2 cellular contexts compared by ENCODE assay signal in the genomic region with DNA sequence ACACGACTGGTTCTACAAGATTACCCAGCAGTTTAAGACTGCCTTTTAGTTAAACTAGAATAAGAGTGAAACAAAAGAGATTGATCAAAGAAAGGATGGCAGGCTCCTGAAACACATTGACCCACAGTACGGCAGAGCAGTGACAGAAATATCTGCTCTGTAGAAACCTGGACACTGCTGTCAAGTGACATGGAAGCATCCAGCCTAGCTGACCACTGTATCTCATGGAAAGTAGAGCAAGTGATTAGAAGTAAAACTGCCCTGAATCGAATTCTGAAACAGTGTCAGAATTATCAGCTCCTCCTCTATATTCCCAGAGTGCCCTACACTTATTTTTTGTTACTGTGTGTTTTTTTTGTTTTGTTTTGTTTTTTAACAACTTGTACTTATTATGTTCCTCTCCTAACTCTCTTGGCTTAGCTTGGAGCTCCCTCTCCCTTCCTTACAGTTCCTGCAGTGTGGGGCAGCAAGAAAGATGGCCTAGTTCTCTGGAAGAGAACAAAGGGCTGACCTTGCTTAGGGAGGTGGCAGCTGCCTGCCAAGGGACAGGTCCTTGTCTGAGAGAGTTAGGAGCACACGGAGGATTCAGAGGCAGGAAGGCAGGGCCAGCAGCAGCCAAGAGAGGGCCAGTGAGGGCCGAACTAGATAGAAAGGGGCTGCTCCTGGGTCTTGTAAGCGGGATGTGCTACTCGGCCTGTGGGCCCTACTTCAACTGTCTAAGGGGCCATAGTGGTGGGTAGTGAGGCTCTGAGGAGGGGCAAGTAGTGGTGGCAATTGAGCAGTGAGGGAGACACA.
TF ChIP-seq lines count a peak whose summit lies in the region.

No MANE protein-coding gene starts in this region.

TF ChIP-seq in HEK293, 187 proteins besides CTCF, POLR2A, EP300 and RAD21:
- no peak for TF ChIP-seq ZNF2 (tag by site-specific recombination; IDR thresholded peaks at IDR 0.05)
- TF ChIP-seq, protein P1, sequence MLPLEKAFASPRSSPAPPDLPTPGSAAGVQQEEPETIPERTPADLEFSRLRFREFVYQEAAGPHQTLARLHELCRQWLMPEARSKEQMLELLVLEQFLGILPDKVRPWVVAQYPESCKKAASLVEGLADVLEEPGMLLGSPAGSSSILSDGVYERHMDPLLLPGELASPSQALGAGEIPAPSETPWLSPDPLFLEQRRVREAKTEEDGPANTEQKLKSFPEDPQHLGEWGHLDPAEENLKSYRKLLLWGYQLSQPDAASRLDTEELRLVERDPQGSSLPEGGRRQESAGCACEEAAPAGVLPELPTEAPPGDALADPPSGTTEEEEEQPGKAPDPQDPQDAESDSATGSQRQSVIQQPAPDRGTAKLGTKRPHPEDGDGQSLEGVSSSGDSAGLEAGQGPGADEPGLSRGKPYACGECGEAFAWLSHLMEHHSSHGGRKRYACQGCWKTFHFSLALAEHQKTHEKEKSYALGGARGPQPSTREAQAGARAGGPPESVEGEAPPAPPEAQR (tag by site-specific recombination; IDR thresholded peaks at IDR 0.05): no peak
- TF ChIP-seq ZBTB20 (tag by site-specific recombination; IDR thresholded peaks at IDR 0.05): no peak
- TF ChIP-seq ZBTB44 (tag by site-specific recombination; IDR thresholded peaks at IDR 0.05): no peak
- no peak for TF ChIP-seq ZNF571 (tag by site-specific recombination; IDR thresholded peaks at IDR 0.05)
- peak; percentile 18; the same call in 1 of the 2 replicates for TF ChIP-seq ZNF654 (tag by site-specific recombination; IDR thresholded peaks at IDR 0.05; ENCODE audit: low read depth)
- TF ChIP-seq, protein P2, sequence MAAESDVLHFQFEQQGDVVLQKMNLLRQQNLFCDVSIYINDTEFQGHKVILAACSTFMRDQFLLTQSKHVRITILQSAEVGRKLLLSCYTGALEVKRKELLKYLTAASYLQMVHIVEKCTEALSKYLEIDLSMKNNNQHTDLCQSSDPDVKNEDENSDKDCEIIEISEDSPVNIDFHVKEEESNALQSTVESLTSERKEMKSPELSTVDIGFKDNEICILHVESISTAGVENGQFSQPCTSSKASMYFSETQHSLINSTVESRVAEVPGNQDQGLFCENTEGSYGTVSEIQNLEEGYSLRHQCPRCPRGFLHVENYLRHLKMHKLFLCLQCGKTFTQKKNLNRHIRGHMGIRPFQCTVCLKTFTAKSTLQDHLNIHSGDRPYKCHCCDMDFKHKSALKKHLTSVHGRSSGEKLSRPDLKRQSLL (tag by site-specific recombination; IDR thresholded peaks at IDR 0.05): no peak

TF ChIP-seq in K562, 482 proteins besides CTCF, POLR2A, EP300 and RAD21:
- TF ChIP-seq ATF2 (CRISPR knock-in tag; IDR thresholded peaks at IDR 0.05): no peak
- TF ChIP-seq, protein P3, sequence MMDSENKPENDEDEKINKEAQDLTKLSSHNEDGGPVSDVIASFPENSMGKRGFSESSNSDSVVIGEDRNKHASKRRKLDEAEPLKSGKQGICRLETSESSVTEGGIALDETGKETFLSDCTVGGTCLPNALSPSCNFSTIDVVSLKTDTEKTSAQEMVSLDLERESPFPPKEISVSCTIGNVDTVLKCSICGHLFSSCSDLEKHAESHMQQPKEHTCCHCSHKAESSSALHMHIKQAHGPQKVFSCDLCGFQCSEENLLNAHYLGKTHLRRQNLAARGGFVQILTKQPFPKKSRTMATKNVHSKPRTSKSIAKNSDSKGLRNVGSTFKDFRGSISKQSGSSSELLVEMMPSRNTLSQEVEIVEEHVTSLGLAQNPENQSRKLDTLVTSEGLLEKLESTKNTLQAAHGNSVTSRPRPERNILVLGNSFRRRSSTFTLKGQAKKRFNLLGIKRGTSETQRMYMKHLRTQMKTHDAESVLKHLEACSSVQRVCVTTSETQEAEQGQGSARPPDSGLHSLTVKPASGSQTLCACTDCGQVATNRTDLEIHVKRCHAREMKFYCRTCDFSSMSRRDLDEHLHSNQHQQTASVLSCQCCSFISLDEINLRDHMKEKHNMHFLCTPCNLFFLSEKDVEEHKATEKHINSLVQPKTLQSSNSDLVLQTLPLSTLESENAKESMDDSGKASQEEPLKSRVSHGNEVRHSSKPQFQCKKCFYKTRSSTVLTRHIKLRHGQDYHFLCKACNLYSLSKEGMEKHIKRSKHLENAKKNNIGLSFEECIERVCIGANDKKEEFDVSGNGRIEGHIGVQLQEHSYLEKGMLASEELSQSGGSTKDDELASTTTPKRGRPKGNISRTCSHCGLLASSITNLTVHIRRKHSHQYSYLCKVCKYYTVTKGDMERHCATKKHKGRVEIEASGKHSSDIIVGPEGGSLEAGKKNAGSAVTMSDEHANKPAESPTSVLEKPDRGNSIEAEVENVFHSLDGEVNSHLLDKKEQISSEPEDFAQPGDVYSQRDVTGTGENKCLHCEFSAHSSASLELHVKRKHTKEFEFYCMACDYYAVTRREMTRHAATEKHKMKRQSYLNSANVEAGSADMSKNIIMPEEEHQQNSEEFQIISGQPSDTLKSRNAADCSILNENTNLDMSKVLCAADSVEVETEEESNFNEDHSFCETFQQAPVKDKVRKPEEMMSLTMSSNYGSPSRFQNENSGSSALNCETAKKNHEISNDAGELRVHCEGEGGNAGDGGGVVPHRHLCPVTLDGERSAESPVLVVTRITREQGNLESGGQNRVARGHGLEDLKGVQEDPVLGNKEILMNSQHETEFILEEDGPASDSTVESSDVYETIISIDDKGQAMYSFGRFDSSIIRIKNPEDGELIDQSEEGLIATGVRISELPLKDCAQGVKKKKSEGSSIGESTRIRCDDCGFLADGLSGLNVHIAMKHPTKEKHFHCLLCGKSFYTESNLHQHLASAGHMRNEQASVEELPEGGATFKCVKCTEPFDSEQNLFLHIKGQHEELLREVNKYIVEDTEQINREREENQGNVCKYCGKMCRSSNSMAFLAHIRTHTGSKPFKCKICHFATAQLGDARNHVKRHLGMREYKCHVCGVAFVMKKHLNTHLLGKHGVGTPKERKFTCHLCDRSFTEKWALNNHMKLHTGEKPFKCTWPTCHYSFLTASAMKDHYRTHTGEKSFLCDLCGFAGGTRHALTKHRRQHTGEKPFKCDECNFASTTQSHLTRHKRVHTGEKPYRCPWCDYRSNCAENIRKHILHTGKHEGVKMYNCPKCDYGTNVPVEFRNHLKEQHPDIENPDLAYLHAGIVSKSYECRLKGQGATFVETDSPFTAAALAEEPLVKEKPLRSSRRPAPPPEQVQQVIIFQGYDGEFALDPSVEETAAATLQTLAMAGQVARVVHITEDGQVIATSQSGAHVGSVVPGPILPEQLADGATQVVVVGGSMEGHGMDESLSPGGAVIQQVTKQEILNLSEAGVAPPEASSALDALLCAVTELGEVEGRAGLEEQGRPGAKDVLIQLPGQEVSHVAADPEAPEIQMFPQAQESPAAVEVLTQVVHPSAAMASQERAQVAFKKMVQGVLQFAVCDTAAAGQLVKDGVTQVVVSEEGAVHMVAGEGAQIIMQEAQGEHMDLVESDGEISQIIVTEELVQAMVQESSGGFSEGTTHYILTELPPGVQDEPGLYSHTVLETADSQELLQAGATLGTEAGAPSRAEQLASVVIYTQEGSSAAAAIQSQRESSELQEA (IDR thresholded peaks at IDR 0.05; ENCODE audit: low read depth): no peak
- TF ChIP-seq, protein P4, sequence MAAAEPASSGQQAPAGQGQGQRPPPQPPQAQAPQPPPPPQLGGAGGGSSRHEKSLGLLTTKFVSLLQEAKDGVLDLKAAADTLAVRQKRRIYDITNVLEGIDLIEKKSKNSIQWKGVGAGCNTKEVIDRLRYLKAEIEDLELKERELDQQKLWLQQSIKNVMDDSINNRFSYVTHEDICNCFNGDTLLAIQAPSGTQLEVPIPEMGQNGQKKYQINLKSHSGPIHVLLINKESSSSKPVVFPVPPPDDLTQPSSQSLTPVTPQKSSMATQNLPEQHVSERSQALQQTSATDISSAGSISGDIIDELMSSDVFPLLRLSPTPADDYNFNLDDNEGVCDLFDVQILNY (CRISPR knock-in tag; IDR thresholded peaks at IDR 0.05): no peak
- TF ChIP-seq, protein P5, sequence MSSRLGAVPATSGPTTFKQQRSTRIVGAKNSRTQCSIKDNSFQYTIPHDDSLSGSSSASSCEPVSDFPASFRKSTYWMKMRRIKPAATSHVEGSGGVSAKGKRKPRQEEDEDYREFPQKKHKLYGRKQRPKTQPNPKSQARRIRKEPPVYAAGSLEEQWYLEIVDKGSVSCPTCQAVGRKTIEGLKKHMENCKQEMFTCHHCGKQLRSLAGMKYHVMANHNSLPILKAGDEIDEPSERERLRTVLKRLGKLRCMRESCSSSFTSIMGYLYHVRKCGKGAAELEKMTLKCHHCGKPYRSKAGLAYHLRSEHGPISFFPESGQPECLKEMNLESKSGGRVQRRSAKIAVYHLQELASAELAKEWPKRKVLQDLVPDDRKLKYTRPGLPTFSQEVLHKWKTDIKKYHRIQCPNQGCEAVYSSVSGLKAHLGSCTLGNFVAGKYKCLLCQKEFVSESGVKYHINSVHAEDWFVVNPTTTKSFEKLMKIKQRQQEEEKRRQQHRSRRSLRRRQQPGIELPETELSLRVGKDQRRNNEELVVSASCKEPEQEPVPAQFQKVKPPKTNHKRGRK (tag; IDR thresholded peaks at IDR 0.05): no peak
- TF ChIP-seq IFI16 (CRISPR knock-in tag; IDR thresholded peaks at IDR 0.05): no peak
